1 cellular context compared by ENCODE assay signal in the genomic region with DNA sequence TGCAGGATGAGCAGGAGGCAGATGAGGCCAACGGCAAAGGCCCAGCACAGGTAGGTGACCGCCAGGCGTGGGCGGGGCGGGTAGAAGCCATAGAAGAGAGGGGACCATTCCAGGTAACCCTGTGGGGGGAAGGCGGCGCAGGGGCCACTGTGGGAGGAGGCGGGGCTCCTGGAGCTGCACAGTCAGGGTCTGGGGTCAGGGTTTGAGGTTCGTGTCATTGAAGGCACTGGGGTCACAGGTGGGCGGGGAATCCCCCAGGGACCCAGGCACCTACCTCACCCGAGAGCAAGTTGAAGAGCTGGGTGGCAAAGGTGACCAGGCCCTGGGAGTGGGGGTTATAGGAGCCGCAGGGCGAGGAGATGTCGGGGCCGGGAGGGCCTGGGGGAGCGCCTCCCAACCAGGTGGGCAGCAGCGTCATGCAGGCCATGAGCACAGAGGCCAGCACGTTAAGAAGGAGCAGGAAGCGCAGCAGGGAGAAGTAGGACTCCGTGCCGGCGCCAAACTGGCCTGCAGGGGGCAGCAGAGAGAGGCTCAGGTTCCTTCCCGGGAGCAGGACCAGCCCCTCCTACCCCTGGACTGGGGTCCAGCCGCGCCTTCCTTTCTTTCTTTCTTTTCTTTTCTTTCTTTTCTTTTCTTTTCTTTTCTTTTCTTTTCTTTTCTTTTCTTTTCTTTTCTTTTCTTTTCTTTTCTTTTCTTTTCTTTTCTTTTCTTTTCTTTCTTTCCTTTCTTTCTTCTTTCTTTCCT.
TF ChIP-seq lines count a peak whose summit lies in the region.

No MANE protein-coding gene starts in this region.

TF ChIP-seq in HepG2, 621 proteins besides CTCF, POLR2A, EP300 and RAD21 (continued from another document and continues in another):
- TF ChIP-seq ZFP82 (CRISPR knock-in tag; IDR thresholded peaks at IDR 0.05; ENCODE audit: borderline replicate concordance) (no peak), SOX5 (CRISPR knock-in tag; IDR thresholded peaks at IDR 0.05; ENCODE audit: borderline replicate concordance) (no peak), ZNF660 (CRISPR knock-in tag; IDR thresholded peaks at IDR 0.05; ENCODE audit: borderline replicate concordance, low read depth) (no peak), ZNF260 (CRISPR knock-in tag; IDR thresholded peaks at IDR 0.05; ENCODE audit: borderline replicate concordance, low read depth) (no peak), RORA (CRISPR knock-in tag; IDR thresholded peaks at IDR 0.05) (no peak), ZNF678 (CRISPR knock-in tag; IDR thresholded peaks at IDR 0.05) (no peak), GABPB1 (CRISPR knock-in tag; IDR thresholded peaks at IDR 0.05) (peak; percentile 43; the same call in 1 of the 2 replicates), ZSCAN9 (CRISPR knock-in tag; IDR thresholded peaks at IDR 0.05; ENCODE audit: borderline replicate concordance) (no peak), DPF2 (CRISPR knock-in tag; IDR thresholded peaks at IDR 0.05; ENCODE audit: borderline replicate concordance, low read depth) (no peak), ATF7-NPFF (CRISPR knock-in tag; IDR thresholded peaks at IDR 0.05; ENCODE audit: low read depth) (no peak), ZNF761 (CRISPR knock-in tag; conservative IDR thresholded peaks at IDR 0.05) (no peak), ZNF562 (CRISPR knock-in tag; IDR thresholded peaks at IDR 0.05; ENCODE audit: borderline replicate concordance) (no peak), MBNL3 (CRISPR knock-in tag; conservative IDR thresholded peaks at IDR 0.05) (no peak), ZNF552 (CRISPR knock-in tag; IDR thresholded peaks at IDR 0.05; ENCODE audit: borderline replicate concordance) (no peak), ZNF777 (CRISPR knock-in tag; IDR thresholded peaks at IDR 0.05) (no peak), KLF13 (CRISPR knock-in tag; IDR thresholded peaks at IDR 0.05) (no peak), EZH2 (conservative IDR thresholded peaks at IDR 0.05; ENCODE audit: low read depth, low read length) (no peak), HOXA9 (CRISPR knock-in tag; IDR thresholded peaks at IDR 0.05; ENCODE audit: borderline replicate concordance) (no peak), CHD4 (IDR thresholded peaks at IDR 0.05; ENCODE audit: borderline replicate concordance, low read length) (no peak), NCOA5 (CRISPR knock-in tag; IDR thresholded peaks at IDR 0.05) (no peak), ZNF570 (CRISPR knock-in tag; IDR thresholded peaks at IDR 0.05; ENCODE audit: borderline replicate concordance) (no peak), ZNF451 (CRISPR knock-in tag; IDR thresholded peaks at IDR 0.05) (no peak), ESRRA (CRISPR knock-in tag; IDR thresholded peaks at IDR 0.05; ENCODE audit: low read depth) (no peak), STAG1 (CRISPR knock-in tag; IDR thresholded peaks at IDR 0.05) (peak; percentile 76), TCF12 (IDR thresholded peaks at IDR 0.05) (no peak), TCF12 (CRISPR knock-in tag; IDR thresholded peaks at IDR 0.05) (no peak), ELF3 (CRISPR knock-in tag; IDR thresholded peaks at IDR 0.05) (peak; percentile 63), ZNF326 (CRISPR knock-in tag; IDR thresholded peaks at IDR 0.05; ENCODE audit: borderline replicate concordance) (no peak), ZNF766 (CRISPR knock-in tag; IDR thresholded peaks at IDR 0.05; ENCODE audit: borderline replicate concordance) (no peak)
- TF ChIP-seq, protein P1, sequence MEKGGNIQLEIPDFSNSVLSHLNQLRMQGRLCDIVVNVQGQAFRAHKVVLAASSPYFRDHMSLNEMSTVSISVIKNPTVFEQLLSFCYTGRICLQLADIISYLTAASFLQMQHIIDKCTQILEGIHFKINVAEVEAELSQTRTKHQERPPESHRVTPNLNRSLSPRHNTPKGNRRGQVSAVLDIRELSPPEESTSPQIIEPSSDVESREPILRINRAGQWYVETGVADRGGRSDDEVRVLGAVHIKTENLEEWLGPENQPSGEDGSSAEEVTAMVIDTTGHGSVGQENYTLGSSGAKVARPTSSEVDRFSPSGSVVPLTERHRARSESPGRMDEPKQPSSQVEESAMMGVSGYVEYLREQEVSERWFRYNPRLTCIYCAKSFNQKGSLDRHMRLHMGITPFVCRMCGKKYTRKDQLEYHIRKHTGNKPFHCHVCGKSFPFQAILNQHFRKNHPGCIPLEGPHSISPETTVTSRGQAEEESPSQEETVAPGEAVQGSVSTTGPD (CRISPR knock-in tag; IDR thresholded peaks at IDR 0.05) = no peak
- TF ChIP-seq, protein P2, sequence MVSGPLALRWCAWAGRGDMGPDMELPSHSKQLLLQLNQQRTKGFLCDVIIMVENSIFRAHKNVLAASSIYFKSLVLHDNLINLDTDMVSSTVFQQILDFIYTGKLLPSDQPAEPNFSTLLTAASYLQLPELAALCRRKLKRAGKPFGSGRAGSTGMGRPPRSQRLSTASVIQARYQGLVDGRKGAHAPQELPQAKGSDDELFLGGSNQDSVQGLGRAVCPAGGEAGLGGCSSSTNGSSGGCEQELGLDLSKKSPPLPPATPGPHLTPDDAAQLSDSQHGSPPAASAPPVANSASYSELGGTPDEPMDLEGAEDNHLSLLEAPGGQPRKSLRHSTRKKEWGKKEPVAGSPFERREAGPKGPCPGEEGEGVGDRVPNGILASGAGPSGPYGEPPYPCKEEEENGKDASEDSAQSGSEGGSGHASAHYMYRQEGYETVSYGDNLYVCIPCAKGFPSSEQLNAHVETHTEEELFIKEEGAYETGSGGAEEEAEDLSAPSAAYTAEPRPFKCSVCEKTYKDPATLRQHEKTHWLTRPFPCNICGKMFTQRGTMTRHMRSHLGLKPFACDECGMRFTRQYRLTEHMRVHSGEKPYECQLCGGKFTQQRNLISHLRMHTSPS (CRISPR knock-in tag; IDR thresholded peaks at IDR 0.05; ENCODE audit: low read depth) = no peak
- TF ChIP-seq, protein P3, sequence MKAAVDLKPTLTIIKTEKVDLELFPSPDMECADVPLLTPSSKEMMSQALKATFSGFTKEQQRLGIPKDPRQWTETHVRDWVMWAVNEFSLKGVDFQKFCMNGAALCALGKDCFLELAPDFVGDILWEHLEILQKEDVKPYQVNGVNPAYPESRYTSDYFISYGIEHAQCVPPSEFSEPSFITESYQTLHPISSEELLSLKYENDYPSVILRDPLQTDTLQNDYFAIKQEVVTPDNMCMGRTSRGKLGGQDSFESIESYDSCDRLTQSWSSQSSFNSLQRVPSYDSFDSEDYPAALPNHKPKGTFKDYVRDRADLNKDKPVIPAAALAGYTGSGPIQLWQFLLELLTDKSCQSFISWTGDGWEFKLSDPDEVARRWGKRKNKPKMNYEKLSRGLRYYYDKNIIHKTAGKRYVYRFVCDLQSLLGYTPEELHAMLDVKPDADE (CRISPR knock-in tag; IDR thresholded peaks at IDR 0.05) = no peak
- TF ChIP-seq, protein P4, sequence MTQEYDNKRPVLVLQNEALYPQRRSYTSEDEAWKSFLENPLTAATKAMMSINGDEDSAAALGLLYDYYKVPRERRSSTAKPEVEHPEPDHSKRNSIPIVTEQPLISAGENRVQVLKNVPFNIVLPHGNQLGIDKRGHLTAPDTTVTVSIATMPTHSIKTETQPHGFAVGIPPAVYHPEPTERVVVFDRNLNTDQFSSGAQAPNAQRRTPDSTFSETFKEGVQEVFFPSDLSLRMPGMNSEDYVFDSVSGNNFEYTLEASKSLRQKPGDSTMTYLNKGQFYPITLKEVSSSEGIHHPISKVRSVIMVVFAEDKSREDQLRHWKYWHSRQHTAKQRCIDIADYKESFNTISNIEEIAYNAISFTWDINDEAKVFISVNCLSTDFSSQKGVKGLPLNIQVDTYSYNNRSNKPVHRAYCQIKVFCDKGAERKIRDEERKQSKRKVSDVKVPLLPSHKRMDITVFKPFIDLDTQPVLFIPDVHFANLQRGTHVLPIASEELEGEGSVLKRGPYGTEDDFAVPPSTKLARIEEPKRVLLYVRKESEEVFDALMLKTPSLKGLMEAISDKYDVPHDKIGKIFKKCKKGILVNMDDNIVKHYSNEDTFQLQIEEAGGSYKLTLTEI (CRISPR knock-in tag; conservative IDR thresholded peaks at IDR 0.05) = no peak
- TF ChIP-seq, protein P5, sequence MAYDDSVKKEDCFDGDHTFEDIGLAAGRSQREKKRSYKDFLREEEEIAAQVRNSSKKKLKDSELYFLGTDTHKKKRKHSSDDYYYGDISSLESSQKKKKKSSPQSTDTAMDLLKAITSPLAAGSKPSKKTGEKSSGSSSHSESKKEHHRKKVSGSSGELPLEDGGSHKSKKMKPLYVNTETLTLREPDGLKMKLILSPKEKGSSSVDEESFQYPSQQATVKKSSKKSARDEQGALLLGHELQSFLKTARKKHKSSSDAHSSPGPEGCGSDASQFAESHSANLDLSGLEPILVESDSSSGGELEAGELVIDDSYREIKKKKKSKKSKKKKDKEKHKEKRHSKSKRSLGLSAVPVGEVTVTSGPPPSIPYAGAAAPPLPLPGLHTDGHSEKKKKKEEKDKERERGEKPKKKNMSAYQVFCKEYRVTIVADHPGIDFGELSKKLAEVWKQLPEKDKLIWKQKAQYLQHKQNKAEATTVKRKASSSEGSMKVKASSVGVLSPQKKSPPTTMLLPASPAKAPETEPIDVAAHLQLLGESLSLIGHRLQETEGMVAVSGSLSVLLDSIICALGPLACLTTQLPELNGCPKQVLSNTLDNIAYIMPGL (CRISPR knock-in tag; IDR thresholded peaks at IDR 0.05; ENCODE audit: borderline replicate concordance in 1 of 2, low read depth in 1 of 2) = peak in 1 of 2 experiments; percentile 63; a peak in 1 of 4 replicates
- TF ChIP-seq, protein P6, sequence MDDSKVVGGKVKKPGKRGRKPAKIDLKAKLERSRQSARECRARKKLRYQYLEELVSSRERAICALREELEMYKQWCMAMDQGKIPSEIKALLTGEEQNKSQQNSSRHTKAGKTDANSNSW (CRISPR knock-in tag; IDR thresholded peaks at IDR 0.05; ENCODE audit: borderline replicate concordance) = no peak
- TF ChIP-seq, protein P7, sequence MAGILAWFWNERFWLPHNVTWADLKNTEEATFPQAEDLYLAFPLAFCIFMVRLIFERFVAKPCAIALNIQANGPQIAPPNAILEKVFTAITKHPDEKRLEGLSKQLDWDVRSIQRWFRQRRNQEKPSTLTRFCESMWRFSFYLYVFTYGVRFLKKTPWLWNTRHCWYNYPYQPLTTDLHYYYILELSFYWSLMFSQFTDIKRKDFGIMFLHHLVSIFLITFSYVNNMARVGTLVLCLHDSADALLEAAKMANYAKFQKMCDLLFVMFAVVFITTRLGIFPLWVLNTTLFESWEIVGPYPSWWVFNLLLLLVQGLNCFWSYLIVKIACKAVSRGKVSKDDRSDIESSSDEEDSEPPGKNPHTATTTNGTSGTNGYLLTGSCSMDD (CRISPR knock-in tag; IDR thresholded peaks at IDR 0.05) = no peak
- TF ChIP-seq, protein P8, sequence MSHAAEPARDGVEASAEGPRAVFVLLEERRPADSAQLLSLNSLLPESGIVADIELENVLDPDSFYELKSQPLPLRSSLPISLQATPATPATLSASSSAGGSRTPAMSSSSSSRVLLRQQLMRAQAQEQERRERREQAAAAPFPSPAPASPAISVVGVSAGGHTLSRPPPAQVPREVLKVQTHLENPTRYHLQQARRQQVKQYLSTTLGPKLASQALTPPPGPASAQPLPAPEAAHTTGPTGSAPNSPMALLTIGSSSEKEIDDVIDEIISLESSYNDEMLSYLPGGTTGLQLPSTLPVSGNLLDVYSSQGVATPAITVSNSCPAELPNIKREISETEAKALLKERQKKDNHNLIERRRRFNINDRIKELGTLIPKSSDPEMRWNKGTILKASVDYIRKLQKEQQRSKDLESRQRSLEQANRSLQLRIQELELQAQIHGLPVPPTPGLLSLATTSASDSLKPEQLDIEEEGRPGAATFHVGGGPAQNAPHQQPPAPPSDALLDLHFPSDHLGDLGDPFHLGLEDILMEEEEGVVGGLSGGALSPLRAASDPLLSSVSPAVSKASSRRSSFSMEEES (CRISPR knock-in tag; IDR thresholded peaks at IDR 0.05) = no peak
- TF ChIP-seq, protein P9, sequence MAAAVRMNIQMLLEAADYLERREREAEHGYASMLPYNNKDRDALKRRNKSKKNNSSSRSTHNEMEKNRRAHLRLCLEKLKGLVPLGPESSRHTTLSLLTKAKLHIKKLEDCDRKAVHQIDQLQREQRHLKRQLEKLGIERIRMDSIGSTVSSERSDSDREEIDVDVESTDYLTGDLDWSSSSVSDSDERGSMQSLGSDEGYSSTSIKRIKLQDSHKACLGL (CRISPR knock-in tag; IDR thresholded peaks at IDR 0.05) = no peak
- TF ChIP-seq, protein P10, sequence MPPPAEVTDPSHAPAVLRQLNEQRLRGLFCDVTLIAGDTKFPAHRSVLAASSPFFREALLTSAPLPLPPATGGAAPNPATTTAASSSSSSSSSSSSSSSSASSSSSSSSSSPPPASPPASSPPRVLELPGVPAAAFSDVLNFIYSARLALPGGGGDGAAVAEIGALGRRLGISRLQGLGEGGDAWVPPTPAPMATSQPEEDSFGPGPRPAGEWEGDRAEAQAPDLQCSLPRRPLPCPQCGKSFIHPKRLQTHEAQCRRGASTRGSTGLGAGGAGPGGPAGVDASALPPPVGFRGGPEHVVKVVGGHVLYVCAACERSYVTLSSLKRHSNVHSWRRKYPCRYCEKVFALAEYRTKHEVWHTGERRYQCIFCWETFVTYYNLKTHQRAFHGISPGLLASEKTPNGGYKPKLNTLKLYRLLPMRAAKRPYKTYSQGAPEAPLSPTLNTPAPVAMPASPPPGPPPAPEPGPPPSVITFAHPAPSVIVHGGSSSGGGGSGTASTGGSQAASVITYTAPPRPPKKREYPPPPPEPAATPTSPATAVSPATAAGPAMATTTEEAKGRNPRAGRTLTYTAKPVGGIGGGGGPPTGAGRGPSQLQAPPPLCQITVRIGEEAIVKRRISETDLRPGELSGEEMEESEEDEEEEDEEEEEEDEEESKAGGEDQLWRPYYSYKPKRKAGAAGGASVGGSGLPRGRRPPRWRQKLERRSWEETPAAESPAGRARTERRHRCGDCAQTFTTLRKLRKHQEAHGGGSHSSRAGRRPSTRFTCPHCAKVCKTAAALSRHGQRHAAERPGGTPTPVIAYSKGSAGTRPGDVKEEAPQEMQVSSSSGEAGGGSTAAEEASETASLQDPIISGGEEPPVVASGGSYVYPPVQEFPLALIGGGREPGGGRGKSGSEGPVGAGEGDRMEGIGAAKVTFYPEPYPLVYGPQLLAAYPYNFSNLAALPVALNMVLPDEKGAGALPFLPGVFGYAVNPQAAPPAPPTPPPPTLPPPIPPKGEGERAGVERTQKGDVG (CRISPR knock-in tag; IDR thresholded peaks at IDR 0.05; ENCODE audit: borderline replicate concordance) = no peak
- TF ChIP-seq, protein P11, sequence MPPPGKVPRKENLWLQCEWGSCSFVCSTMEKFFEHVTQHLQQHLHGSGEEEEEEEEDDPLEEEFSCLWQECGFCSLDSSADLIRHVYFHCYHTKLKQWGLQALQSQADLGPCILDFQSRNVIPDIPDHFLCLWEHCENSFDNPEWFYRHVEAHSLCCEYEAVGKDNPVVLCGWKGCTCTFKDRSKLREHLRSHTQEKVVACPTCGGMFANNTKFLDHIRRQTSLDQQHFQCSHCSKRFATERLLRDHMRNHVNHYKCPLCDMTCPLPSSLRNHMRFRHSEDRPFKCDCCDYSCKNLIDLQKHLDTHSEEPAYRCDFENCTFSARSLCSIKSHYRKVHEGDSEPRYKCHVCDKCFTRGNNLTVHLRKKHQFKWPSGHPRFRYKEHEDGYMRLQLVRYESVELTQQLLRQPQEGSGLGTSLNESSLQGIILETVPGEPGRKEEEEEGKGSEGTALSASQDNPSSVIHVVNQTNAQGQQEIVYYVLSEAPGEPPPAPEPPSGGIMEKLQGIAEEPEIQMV (CRISPR knock-in tag; IDR thresholded peaks at IDR 0.05; ENCODE audit: low read depth) = no peak
- TF ChIP-seq, protein P12, sequence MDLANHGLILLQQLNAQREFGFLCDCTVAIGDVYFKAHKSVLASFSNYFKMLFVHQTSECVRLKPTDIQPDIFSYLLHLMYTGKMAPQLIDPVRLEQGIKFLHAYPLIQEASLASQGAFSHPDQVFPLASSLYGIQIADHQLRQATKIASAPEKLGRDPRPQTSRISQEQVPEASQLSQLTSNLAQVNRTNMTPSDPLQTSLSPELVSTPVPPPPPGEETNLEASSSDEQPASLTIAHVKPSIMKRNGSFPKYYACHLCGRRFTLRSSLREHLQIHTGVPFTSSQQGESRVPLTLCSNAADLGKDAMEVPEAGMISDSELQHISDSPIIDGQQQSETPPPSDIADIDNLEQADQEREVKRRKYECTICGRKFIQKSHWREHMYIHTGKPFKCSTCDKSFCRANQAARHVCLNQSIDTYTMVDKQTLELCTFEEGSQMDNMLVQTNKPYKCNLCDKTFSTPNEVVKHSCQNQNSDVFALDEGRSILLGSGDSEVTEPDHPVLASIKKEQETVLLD (CRISPR knock-in tag; IDR thresholded peaks at IDR 0.05; ENCODE audit: low read depth) = no peak
